Comparison of ENCODE assay signal across 1 cellular context in genomic region chr22:49094151-49094550, GRCh38.
TF ChIP-seq lines count a peak whose summit lies in the region.

No MANE protein-coding gene starts in this region.

TF ChIP-seq in WTC11, 78 proteins besides CTCF, POLR2A, EP300 and RAD21 (continued from another document):
- no peak for TF ChIP-seq ZNF532 (CRISPR knock-in tag; IDR thresholded peaks at IDR 0.05; ENCODE audit: borderline replicate concordance)
- TF ChIP-seq ZNF138 (CRISPR knock-in tag; conservative IDR thresholded peaks at IDR 0.05) = no peak
- no peak for TF ChIP-seq JUN (CRISPR knock-in tag; IDR thresholded peaks at IDR 0.05)
